In genomic region chr12:56119361-56119796, GRCh38 we compare ENCODE assay signal across 8 cellular contexts. TPM values are rescaled to one million over a fixed set of nuclear protein-coding genes. Genes with fewer than 3 reads are reported as not detected.
A peak's percentile ranks its signal among the peaks of the same experiment; 100 is the strongest.
DNase-seq lines count a peak whose midpoint lies in the region; ATAC-seq and TF ChIP-seq lines count a peak whose summit lies in the region.

No MANE protein-coding gene starts in this region.

- peaks cover 15% of the 10 kb centered on the region for H3K79me2 ChIP-seq in KMS-11 (ENCODE audit: insufficient read depth, low read depth)

- no peak for TF ChIP-seq POLR2A in suprapubic skin (IDR thresholded peaks at IDR 0.05)

- peak; percentile 100 for TF ChIP-seq CTCF in KMS-11 (conservative IDR thresholded peaks at IDR 0.05; ENCODE audit: low read depth, low read length)
- peak; percentile 82 for TF ChIP-seq CTCF in fibroblast of pulmonary artery (IDR thresholded peaks at IDR 0.05; ENCODE audit: low read length, missing control alignments)
- peak; percentile 67 to 80 for TF ChIP-seq CTCF in suprapubic skin (IDR thresholded peaks at IDR 0.05)

- H3K4me3 ChIP-seq in KMS-11 (IDR thresholded peaks at IDR 0.05; ENCODE audit: insufficient read depth, low read depth, low read length) (peak overlapping the region; percentile 73), fibroblast of pulmonary artery (replicated peaks; ENCODE audit: low read depth, low read length) (peak overlapping the region; percentile 92), suprapubic skin (peak overlapping the region; percentile 88)

- peak overlapping the region; percentile 91 to 100 (median 98) for H3K27ac Mint-ChIP-seq in naive thymus-derived CD8-positive, alpha-beta T cell

- peak overlapping the region; percentile 93 for H3K27ac ChIP-seq in KMS-11
- peak overlapping the region; percentile 42 for H3K27ac ChIP-seq in suprapubic skin

- no peak for ATAC-seq in naive thymus-derived CD8-positive, alpha-beta T cell
- ATAC-seq in HG03378 (IDR thresholded peaks at IDR 0.05; ENCODE audit: unreplicated experiment): no peak

- H3K9me3 ChIP-seq in suprapubic skin: no peaks in the 10 kb centered on the region

- H3K36me3 Mint-ChIP-seq in naive thymus-derived CD8-positive, alpha-beta T cell: peaks cover 11 to 29% (median 14%) of the 10 kb centered on the region in 3 donors

- H3K4me1 ChIP-seq in KMS-11 (ENCODE audit: low read depth, poor library complexity, severe bottlenecking) (peaks cover 23% of the 10 kb centered on the region), suprapubic skin (peaks cover 32% of the 10 kb centered on the region)

- H3K4me3 Mint-ChIP-seq in naive thymus-derived CD8-positive, alpha-beta T cell: peak overlapping the region; percentile 95 to 99 (median 98)

- H3K4me1 Mint-ChIP-seq in naive thymus-derived CD8-positive, alpha-beta T cell: peaks cover 27 to 47% (median 41%) of the 10 kb centered on the region in 4 donors

- H2AFZ ChIP-seq in KMS-11 (ENCODE audit: low read depth): peak overlapping the region; percentile 54

- H3K9me3 Mint-ChIP-seq in naive thymus-derived CD8-positive, alpha-beta T cell: no peaks in the 10 kb centered on the region

- POLR2A ChIA-PET in naive thymus-derived CD8-positive, alpha-beta T cell (lab: Charles Lee): interaction anchor here (0.6 to 17.5 kb wide), 16 partner anchors 9 to 381 kb away, joined by 3 to 284 read pairs (median 12); partner anchors contain the start of genes ANKRD52, ESYT1, MYL6 and MYL6B

- H3K9ac ChIP-seq in KMS-11: peak overlapping the region; percentile 95; the same call in 1 of the 2 replicates

- peak overlapping the region; percentile 79 for H3K4me2 ChIP-seq in KMS-11

- no peak for TF ChIP-seq EP300 in suprapubic skin (IDR thresholded peaks at IDR 0.05)

- no peaks in the 10 kb centered on the region for H3K27me3 Mint-ChIP-seq in naive thymus-derived CD8-positive, alpha-beta T cell

- WGBS in suprapubic skin: 0% methylated on average over 2 of the region's 2 CpGs

- DNase-seq in DMS 273 (lab: John Stamatoyannopoulos, UW; ENCODE audit: unreplicated experiment) (peak; percentile 91), fibroblast of pulmonary artery (ENCODE audit: low read depth) (peak; percentile 97), suprapubic skin (ENCODE audit: low spot score in 2 of 2) (peak; percentile 80 to 86)
- DNase-seq in activated T-helper 9 cell treated with anti-CD3 and anti-CD28 coated beads, Interleukin-2, amount 50 U/mL, for 16 hours (ENCODE audit: low read depth): peak; percentile 38
- DNase-seq in naive thymus-derived CD8-positive, alpha-beta T cell: peak in 9 of 10 donors; percentile 40 to 83 (median 55)

- peaks cover 4% of the 10 kb centered on the region; the same call in 1 of the 2 replicates for H3K36me3 ChIP-seq in KMS-11 (ENCODE audit: insufficient read depth)
- H3K36me3 ChIP-seq in suprapubic skin: peaks cover 13% of the 10 kb centered on the region

- H4K20me1 ChIP-seq in KMS-11 (ENCODE audit: insufficient read depth): no peaks in the 10 kb centered on the region

- no peaks in the 10 kb centered on the region for H3K27me3 ChIP-seq in KMS-11 (ENCODE audit: insufficient read depth, low read depth)
- H3K27me3 ChIP-seq in suprapubic skin: no peaks in the 10 kb centered on the region

TF ChIP-seq in PFSK-1, 5 proteins besides CTCF, POLR2A, EP300 and RAD21:
- 0 out of 4 replicates have a peak, but pooled peaks of 1 of the 2 experiments have one; percentile 24 for TF ChIP-seq REST (IDR thresholded peaks at IDR 0.05; ENCODE audit: insufficient read depth in 1 of 2, low read depth in 2 of 2, low read length in 2 of 2)
- peak; percentile 77; the same call in 1 of the 2 replicates for TF ChIP-seq SIN3A (IDR thresholded peaks at IDR 0.05; ENCODE audit: borderline replicate concordance, insufficient read depth, low read length)
- TF ChIP-seq FOXP2 (optimal IDR thresholded peaks at IDR 0.05; ENCODE audit: borderline replicate concordance, extremely low read depth, extremely low read length, insufficient read depth): no peak
- TF ChIP-seq TAF1 (IDR thresholded peaks at IDR 0.05; ENCODE audit: borderline replicate concordance, insufficient read depth, low read length): 0 out of 2 replicates have a peak, but pooled peaks have one; percentile 21
- TF ChIP-seq POLR2AphosphoS5 (IDR thresholded peaks at IDR 0.05; ENCODE audit: low read depth, low read length): peak; percentile 25; the same call in 1 of the 2 replicates

RNA-seq across cellular contexts. Expression of gene ZC3H10, which starts 1.3 kb away (rescaled TPM):
- polyA plus RNA-seq in PFSK-1 (2012; ENCODE audit: insufficient read length, low read depth): 8.0 TPM
- total RNA-seq in naive thymus-derived CD8-positive, alpha-beta T cell: 10 to 100 TPM; 15.1 to 15.9 TPM
- 1 to 10 TPM; 1.3 to 2.5 (median 1.8) TPM for polyA plus RNA-seq in naive thymus-derived CD8-positive, alpha-beta T cell
- total RNA-seq in suprapubic skin: 1 to 10 TPM; 2.1 to 5.6 (median 3.4) TPM

RNA-seq across cellular contexts. Expression of gene RPL41, which starts 2.9 kb away (rescaled TPM):
- polyA plus RNA-seq in PFSK-1 (2012; ENCODE audit: insufficient read length, low read depth): 6,801 TPM
- 1,000 to 10,000 TPM; 5,098 to 5,261 TPM for total RNA-seq in naive thymus-derived CD8-positive, alpha-beta T cell
- over 10,000 TPM in 1 of 3 donors, 1,000 to 10,000 TPM in 2; 8,782 to 10,436 (median 9,902) TPM for polyA plus RNA-seq in naive thymus-derived CD8-positive, alpha-beta T cell
- 1,000 to 10,000 TPM; 2,523 to 6,346 (median 5,689) TPM for total RNA-seq in suprapubic skin

RNA-seq across cellular contexts. Expression of gene ESYT1, which starts 8.7 kb away (rescaled TPM):
- 90.4 TPM for polyA plus RNA-seq in PFSK-1 (2012; ENCODE audit: insufficient read length, low read depth)
- total RNA-seq in naive thymus-derived CD8-positive, alpha-beta T cell: 100 to 1,000 TPM; 257 to 270 TPM
- polyA plus RNA-seq in naive thymus-derived CD8-positive, alpha-beta T cell: 100 to 1,000 TPM; 354 to 433 (median 357) TPM
- total RNA-seq in suprapubic skin: 100 to 1,000 TPM in 2 of 4 donors, 10 to 100 TPM in 2; 73.1 to 128 (median 103) TPM

RNA-seq across cellular contexts. Expression of gene PA2G4, which starts 15.0 kb away (rescaled TPM):
- polyA plus RNA-seq in PFSK-1 (2012; ENCODE audit: insufficient read length, low read depth): 285 TPM
- total RNA-seq in naive thymus-derived CD8-positive, alpha-beta T cell: 100 to 1,000 TPM; 132 to 135 TPM
- polyA plus RNA-seq in naive thymus-derived CD8-positive, alpha-beta T cell: 100 to 1,000 TPM; 219 to 241 (median 241) TPM
- 100 to 1,000 TPM; 103 to 153 (median 117) TPM for total RNA-seq in suprapubic skin

RNA-seq across cellular contexts. Expression of gene MYL6B, which starts 33.0 kb away (rescaled TPM):
- 213 TPM for polyA plus RNA-seq in PFSK-1 (2012; ENCODE audit: insufficient read length, low read depth)
- 1 to 10 TPM; 3.5 to 5.9 TPM for total RNA-seq in naive thymus-derived CD8-positive, alpha-beta T cell
- 1 to 10 TPM; 3.4 to 4.0 (median 3.8) TPM for polyA plus RNA-seq in naive thymus-derived CD8-positive, alpha-beta T cell
- 10 to 100 TPM; 28.3 to 37.4 (median 28.5) TPM for total RNA-seq in suprapubic skin

Comparison
In these comparisons a context has a peak if more than half of its experiments do, and no peak if none do; other contexts are left out.
1. DNase-seq: peak in every context shown above with its lines; median percentile 97 in fibroblast of pulmonary artery; 91 in DMS 273; 83 in suprapubic skin; 55 in naive thymus-derived CD8-positive, alpha-beta T cell; 38 in activated T-helper 9 cell treated with anti-CD3 and anti-CD28 coated beads, Interleukin-2, amount 50 U/mL, for 16 hours.